ENCODE assay signal across 12 cellular contexts in the genomic region with DNA sequence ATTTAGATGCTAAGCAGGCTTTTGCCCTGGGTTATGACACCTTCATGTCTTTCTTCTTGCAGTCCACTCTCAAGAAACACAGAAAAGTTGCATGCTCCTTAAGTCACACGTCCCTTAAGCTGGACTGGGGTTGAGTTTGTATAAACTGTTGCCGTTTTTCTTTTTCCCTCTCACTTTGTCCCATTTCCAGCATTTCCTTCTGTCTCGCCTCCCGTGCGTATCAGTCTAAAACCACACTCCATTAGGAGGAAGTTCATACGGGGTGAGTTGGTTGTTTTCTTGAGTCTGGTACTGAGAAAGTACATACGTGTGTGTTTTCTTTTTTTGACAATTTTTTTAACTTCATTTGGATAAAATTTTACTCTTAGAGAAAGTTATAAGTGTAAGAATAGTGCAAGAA. TPM values are rescaled to one million over a fixed set of nuclear protein-coding genes. Genes with fewer than 3 reads are reported as not detected.
DNase-seq lines count a peak whose midpoint lies in the region; ATAC-seq and TF ChIP-seq lines count a peak whose summit lies in the region.
"Had no signal": no experiment of that assay in that cellular context is flagged by ENCODE, and none has a peak within 500 bp of the region (broad histone marks: within the 10 kb centered on the region; RNA-seq: fewer than 3 reads in every experiment).

No MANE protein-coding gene starts in this region.

- H3K27me3 Mint-ChIP-seq in glutamatergic neuron (ENCODE audit: unreplicated experiment): no peaks in the 10 kb centered on the region

- peaks cover 2% of the 10 kb centered on the region for H3K9me3 Mint-ChIP-seq in glutamatergic neuron (ENCODE audit: unreplicated experiment)
- H3K9me3 Mint-ChIP-seq: natural killer cell had no signal

- peaks cover 19% of the 10 kb centered on the region for H3K4me1 Mint-ChIP-seq in glutamatergic neuron (ENCODE audit: low read depth, unreplicated experiment)

- H3K4me2 ChIP-seq in Loucy (ENCODE audit: low read depth, low read length, poor library complexity, severe bottlenecking): peak overlapping the region; percentile 37

- peak overlapping the region; percentile 27 for H3K9ac ChIP-seq in Loucy (ENCODE audit: low read depth, low read length, poor library complexity, severe bottlenecking)

- intact Hi-C loops in thyroid gland (cut with DNase I): no loop called here

- no peaks in the 10 kb centered on the region for H3K9me2 ChIP-seq in Loucy (replicated peaks; ENCODE audit: low read depth, low read length)

- H3F3A ChIP-seq in Loucy (ENCODE audit: low read depth): no peaks in the 10 kb centered on the region

- H3K27ac ChIP-seq in brain microvascular endothelial cell: peak overlapping the region; percentile 62
- H3K27ac ChIP-seq in thyroid gland: peak overlapping the region; percentile 60 to 77 (median 73)

- no peak overlapping the region for H3K4me3 Mint-ChIP-seq in glutamatergic neuron (ENCODE audit: unreplicated experiment)
- H3K4me3 Mint-ChIP-seq: natural killer cell had no signal

- no peak for TF ChIP-seq POLR2A in thyroid gland (IDR thresholded peaks at IDR 0.05)

- H3K36me3 Mint-ChIP-seq in glutamatergic neuron (ENCODE audit: unreplicated experiment): peaks cover 7% of the 10 kb centered on the region

- in situ Hi-C loops in brain microvascular endothelial cell (cut with HindIII; ENCODE audit: low pct_ligation_motif_present, low sequenced_read_pairs): no loop called here

- H3K27ac Mint-ChIP-seq in glutamatergic neuron (ENCODE audit: unreplicated experiment): no peak overlapping the region
- H3K27ac Mint-ChIP-seq: natural killer cell had no signal

- H4K20me1 ChIP-seq in Loucy (ENCODE audit: insufficient read depth, low read length, poor library complexity, severe bottlenecking): no peaks in the 10 kb centered on the region

- TF ChIP-seq CTCF in Loucy (conservative IDR thresholded peaks at IDR 0.05; ENCODE audit: low read length) (no peak), brain microvascular endothelial cell (IDR thresholded peaks at IDR 0.05; ENCODE audit: low read depth, low read length, missing control alignments) (no peak), thyroid gland (IDR thresholded peaks at IDR 0.05) (no peak), glutamatergic neuron (IDR thresholded peaks at IDR 0.05; ENCODE audit: partially characterized antibody, unreplicated experiment) (no peak)

- H3K79me2 ChIP-seq in Loucy (ENCODE audit: insufficient read depth, low read length): peaks cover 31% of the 10 kb centered on the region

- DNase-seq in brain microvascular endothelial cell: no peak
- DNase-seq in islet precursor cell: peak; percentile 8
- DNase-seq in thyroid gland: peak in 1 of 2 donors; percentile 36
- DNase-seq in T1000 (lab: John Stamatoyannopoulos, UW): no peak
- no peak for DNase-seq in glutamatergic neuron
- DNase-seq: activated effector memory CD4-positive, alpha-beta T cell treated with anti-CD3 and anti-CD28 coated beads, Interleukin-2, amount 50 U/mL, for 16 hours; DMS53; natural killer cell; stimulated activated naive CD8-positive, alpha-beta T cell treated with anti-CD3 and anti-CD28 coated beads, Interleukin-15, Interleukin-2, amounts not matched to agents 100 U/mL and 50 U/mL, for 24 hours had no signal

- 18 to 22% methylated on average over 7 of the region's 7 CpGs for WGBS in thyroid gland, 2 donors

- no peak for ATAC-seq in GM21723 (IDR thresholded peaks at IDR 0.05; ENCODE audit: unreplicated experiment)
- ATAC-seq: natural killer cell; Panc1; stimulated activated naive CD8-positive, alpha-beta T cell treated with anti-CD3 and anti-CD28 coated beads, Interleukin-15, Interleukin-2, amounts not matched to agents 100 U/mL and 50 U/mL, for 24 hours had no signal

- H3K9me3 ChIP-seq in Loucy (ENCODE audit: insufficient read depth, low read depth, low read length) (peaks cover 4% of the 10 kb centered on the region; the same call in 1 of the 2 replicates), thyroid gland (no peaks in the 10 kb centered on the region)

- H2AFZ ChIP-seq in Loucy (ENCODE audit: low read length): no peak overlapping the region

- H3K4me1 ChIP-seq in Loucy (ENCODE audit: insufficient read depth, low read length, poor library complexity, severe bottlenecking) (peaks cover 64% of the 10 kb centered on the region), thyroid gland (peaks cover 19 to 21% of the 10 kb centered on the region in 2 donors)

- no peaks in the 10 kb centered on the region for H3K27me3 ChIP-seq in Loucy (ENCODE audit: insufficient read depth, low read length, poor library complexity, severe bottlenecking)
- H3K27me3 ChIP-seq in brain microvascular endothelial cell (replicated peaks): no peaks in the 10 kb centered on the region
- no peaks in the 10 kb centered on the region for H3K27me3 ChIP-seq in thyroid gland

- H3K36me3 ChIP-seq in Loucy (ENCODE audit: insufficient read depth, low read length) (peaks cover 23% of the 10 kb centered on the region; the same call in 1 of the 2 replicates), brain microvascular endothelial cell (replicated peaks) (no peaks in the 10 kb centered on the region), thyroid gland (peaks cover 3% of the 10 kb centered on the region in 2 donors)

- no peak overlapping the region for H3K4me3 ChIP-seq in Loucy (ENCODE audit: low read length, poor library complexity, severe bottlenecking)
- no peak overlapping the region for H3K4me3 ChIP-seq in brain microvascular endothelial cell (ENCODE audit: low read depth, low read length)
- H3K4me3 ChIP-seq in thyroid gland (replicated peaks in 1 of 3): no peak overlapping the region

RNA-seq across cellular contexts. Expression of gene NTPCR, which starts 13.0 kb away (rescaled TPM):
- total RNA-seq in thyroid gland (10 to 100 TPM; 32.3 to 53.5 (median 43.5) TPM), glutamatergic neuron (ENCODE audit: unreplicated experiment) (40.7 TPM)
